Comparison of ENCODE assay signal across 8 cellular contexts in the genomic region with DNA sequence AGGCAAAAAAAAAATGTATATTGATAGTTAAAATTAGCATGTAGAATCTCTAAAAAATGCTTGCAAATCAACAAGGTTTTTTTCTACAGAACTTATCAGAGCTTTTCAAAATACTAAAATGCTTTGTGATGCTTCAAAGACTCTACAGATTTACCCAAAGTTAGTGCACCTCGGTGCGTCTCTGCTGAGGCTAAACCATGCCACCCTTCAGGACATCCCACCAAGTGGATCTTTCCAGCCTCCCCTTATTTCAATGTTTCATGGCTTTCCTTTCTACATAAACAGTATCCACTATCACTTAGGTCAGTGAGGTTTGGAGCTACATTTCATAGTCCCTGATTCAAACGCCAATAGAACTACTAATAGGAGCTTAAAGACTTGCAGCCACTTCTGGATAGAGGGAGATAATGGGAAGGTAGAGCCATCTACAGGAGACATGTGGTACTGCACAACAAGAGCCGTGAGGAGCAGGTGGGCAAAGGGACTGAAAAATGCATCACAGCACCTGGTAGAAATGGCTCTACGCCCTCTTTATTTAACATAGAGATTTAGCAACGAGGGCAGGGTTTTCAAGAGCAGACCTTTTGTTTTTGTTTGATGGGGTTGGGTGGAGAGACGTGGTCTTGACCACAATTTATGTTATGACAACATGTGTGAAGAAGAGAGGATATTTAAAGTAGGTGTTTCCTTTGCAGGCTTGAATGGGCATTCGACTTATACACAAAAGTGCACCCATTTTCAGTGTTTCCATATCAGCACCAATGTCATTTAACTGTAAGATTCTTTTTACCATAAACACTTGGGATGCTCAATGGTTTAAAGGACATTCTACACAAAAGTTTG. TPM values are rescaled to one million over a fixed set of nuclear protein-coding genes. Genes with fewer than 3 reads are reported as not detected.
DNase-seq lines count a peak whose midpoint lies in the region; ATAC-seq and TF ChIP-seq lines count a peak whose summit lies in the region.

No MANE protein-coding gene starts in this region.

- no peaks in the 10 kb centered on the region for H4K20me1 ChIP-seq in Karpas-422 (ENCODE audit: insufficient read depth, low read depth, low read length)

- H3K27ac ChIP-seq in Karpas-422 (ENCODE audit: low read length) (no peak overlapping the region), RWPE1 (no peak overlapping the region)

- TF ChIP-seq CTCF in RWPE1 (conservative IDR thresholded peaks at IDR 0.05; ENCODE audit: low read depth) = peak; percentile 87

- H3K4me1 ChIP-seq in Karpas-422 (ENCODE audit: low read length) = no peaks in the 10 kb centered on the region

- no peaks in the 10 kb centered on the region for H3K79me2 ChIP-seq in Karpas-422 (ENCODE audit: low read length)

- no peak overlapping the region for H3K4me3 ChIP-seq in Karpas-422 (ENCODE audit: low read length)

- intact Hi-C loops in left colon (cut with DNase I, micrococcal nuclease) = no loop called here

- H3K9ac ChIP-seq in Karpas-422 (ENCODE audit: low read length) = no peak overlapping the region

- no peaks in the 10 kb centered on the region for H3K36me3 ChIP-seq in Karpas-422 (ENCODE audit: insufficient read depth, low read length)

- CTCF ChIA-PET in RWPE1 (lab: Yijun Ruan, JAX) = interaction anchor here (0.5 to 1.5 kb wide), 23 partner anchors 8 to 893 kb away, joined by 3 to 13 read pairs (median 4); no protein-coding TSS in a partner anchor

- H3K9me2 ChIP-seq in Karpas-422 (replicated peaks; ENCODE audit: insufficient read depth, low read length) = no peaks in the 10 kb centered on the region

- ATAC-seq in GM19467 (IDR thresholded peaks at IDR 0.05; ENCODE audit: unreplicated experiment) (peak; percentile 67), left colon (peak; percentile 40), GM21515 (IDR thresholded peaks at IDR 0.05; ENCODE audit: unreplicated experiment) (no peak)
- ATAC-seq in stimulated activated naive CD8-positive, alpha-beta T cell treated with anti-CD3 and anti-CD28 coated beads, Interleukin-15, Interleukin-2, amounts not matched to agents 100 U/mL and 50 U/mL, for 24 hours = peak; percentile 66

- DNase-seq in DMS53 treated with DMSO at 0.1 percent for 48 hours (lab: John Stamatoyannopoulos, UW; ENCODE audit: unreplicated experiment) (peak; percentile 69), Karpas-422 (peak; percentile 85), RWPE1 (ENCODE audit: low spot score) (peak; percentile 64), left colon (peak in 1 of 2 donors; percentile 15)
- DNase-seq in central memory CD4-positive, alpha-beta T cell = peak; percentile 14
- peak; percentile 31 for DNase-seq in stimulated activated naive CD8-positive, alpha-beta T cell treated with anti-CD3 and anti-CD28 coated beads, Interleukin-15, Interleukin-2, amounts not matched to agents 100 U/mL and 50 U/mL, for 24 hours

- no peaks in the 10 kb centered on the region for H3K9me3 ChIP-seq in Karpas-422 (ENCODE audit: low read length)

- H3K4me2 ChIP-seq in Karpas-422 (ENCODE audit: low read depth, low read length, poor library complexity, severe bottlenecking) = no peak overlapping the region

- POLR2A ChIA-PET in RWPE1 (lab: Yijun Ruan, JAX; ENCODE audit: low non-redundant PET) = no interaction called here

- H2AFZ ChIP-seq in Karpas-422 (ENCODE audit: low read length) = no peak overlapping the region

- H3K27me3 ChIP-seq in Karpas-422 (ENCODE audit: low read length) = no peaks in the 10 kb centered on the region

RNA-seq across cellular contexts. Expression of gene SLC35G4, which starts 56.1 kb away (rescaled TPM):
- not detected in 2 replicates for total RNA-seq in Karpas-422 (2014; rRNA removed; shearing (Covaris generic); ENCODE audit: low replicate concordance)
- not detected for total RNA-seq in left colon
